8 cellular contexts compared by ENCODE assay signal in the genomic region with DNA sequence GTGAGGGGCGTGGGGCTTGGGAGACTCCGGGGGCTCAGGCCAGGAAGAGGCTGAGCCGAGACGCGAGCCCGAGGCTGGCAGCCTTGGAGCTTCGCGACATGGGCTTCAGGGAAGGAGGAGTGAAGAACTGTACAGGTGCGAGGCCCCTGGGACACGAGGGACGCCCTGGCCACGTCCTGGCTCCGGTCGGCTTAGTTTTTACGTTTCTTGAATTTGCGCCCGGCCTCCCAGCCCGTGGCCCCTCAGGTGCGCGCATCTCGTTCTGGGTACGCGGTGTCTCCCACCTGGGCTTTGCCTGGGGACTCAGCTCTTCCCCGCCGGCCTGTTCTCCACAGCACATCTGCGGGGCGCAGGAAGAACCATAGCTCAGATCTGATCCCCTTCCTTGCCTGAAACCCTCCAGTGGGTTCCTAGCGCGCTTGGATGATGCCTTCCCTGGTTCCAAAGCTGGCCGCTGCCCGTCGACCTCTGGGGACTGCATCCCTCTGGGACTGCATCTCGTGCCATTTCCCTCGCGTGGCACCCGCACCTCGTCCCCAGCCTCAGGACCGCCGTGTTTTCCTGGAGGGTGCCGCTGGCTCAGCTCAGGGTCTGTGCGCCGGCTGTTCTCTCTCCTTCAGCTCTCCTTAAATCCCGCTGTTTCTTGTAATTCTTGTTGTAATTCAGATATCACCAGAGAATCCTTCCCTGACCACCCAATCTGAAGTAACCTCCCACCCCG.
DNase-seq lines count a peak whose midpoint lies in the region; ATAC-seq lines count a peak whose summit lies in the region.

No MANE protein-coding gene starts in this region.

- H3K4me1 Mint-ChIP-seq in activated naive CD8-positive, alpha-beta T cell (ENCODE audit: low read depth) = peaks cover 21% of the 10 kb centered on the region

- peaks cover 9% of the 10 kb centered on the region for H3K27me3 Mint-ChIP-seq in activated naive CD8-positive, alpha-beta T cell

- H3K36me3 Mint-ChIP-seq in activated naive CD8-positive, alpha-beta T cell = peaks cover 7% of the 10 kb centered on the region

- peak; percentile 3 for DNase-seq in NCI-H345 (lab: John Stamatoyannopoulos, UW)
- no peak for DNase-seq in NCI-H345 treated with DMSO at 0.1 percent for 48 hours (lab: John Stamatoyannopoulos, UW; ENCODE audit: unreplicated experiment)
- peak; percentile 45 for DNase-seq in iPS-NIHi11 (ENCODE audit: low spot score)
- DNase-seq in stimulated activated CD8-positive, alpha-beta memory T cell treated with anti-CD3 and anti-CD28 coated beads, Interleukin-4, amount 100 ng/mL, for 48 hours = peak; percentile 37
- DNase-seq in NOMO-1 treated with DMSO at 0.1 percent for 48 hours (lab: John Stamatoyannopoulos, UW; ENCODE audit: unreplicated experiment) = no peak
- no peak for DNase-seq in midbrain (lab: John Stamatoyannopoulos, UW)

- peak; percentile 15 for ATAC-seq in HG03135 (IDR thresholded peaks at IDR 0.05; ENCODE audit: unreplicated experiment)

- H3K27ac Mint-ChIP-seq in activated naive CD8-positive, alpha-beta T cell = peak overlapping the region; percentile 36

- H3K9me3 Mint-ChIP-seq in activated naive CD8-positive, alpha-beta T cell (ENCODE audit: low read depth) = no peaks in the 10 kb centered on the region

- peak overlapping the region; percentile 97 for H3K4me3 Mint-ChIP-seq in activated naive CD8-positive, alpha-beta T cell

Comparison
In these comparisons a context has a peak if more than half of its experiments do, and no peak if none do; other contexts are left out.
1. DNase-seq: peak in NCI-H345 (single experiment), iPS-NIHi11 (single experiment) and stimulated activated CD8-positive, alpha-beta memory T cell treated with anti-CD3 and anti-CD28 coated beads, Interleukin-4, amount 100 ng/mL, for 48 hours (single experiment); none in NCI-H345 treated with DMSO at 0.1 percent for 48 hours (single experiment), NOMO-1 treated with DMSO at 0.1 percent for 48 hours (single experiment) and midbrain (single experiment).